In genomic region chr20:9072741-9073310, GRCh38 we compare ENCODE assay signal across 1 cellular context.
TF ChIP-seq lines count a peak whose summit lies in the region.

No MANE protein-coding gene starts in this region.

TF ChIP-seq in WTC11, 78 proteins besides CTCF, POLR2A, EP300 and RAD21 (continued from another document):
- TF ChIP-seq CDX4 (CRISPR knock-in tag; IDR thresholded peaks at IDR 0.05; ENCODE audit: borderline replicate concordance): no peak
- TF ChIP-seq ERG (CRISPR knock-in tag; IDR thresholded peaks at IDR 0.05): no peak
- no peak for TF ChIP-seq AR (CRISPR knock-in tag; IDR thresholded peaks at IDR 0.05)
- TF ChIP-seq ZBTB43 (CRISPR knock-in tag; IDR thresholded peaks at IDR 0.05): no peak
- no peak for TF ChIP-seq AFF4 (CRISPR knock-in tag; IDR thresholded peaks at IDR 0.05; ENCODE audit: borderline replicate concordance)
- no peak for TF ChIP-seq JAZF1 (CRISPR knock-in tag; IDR thresholded peaks at IDR 0.05)
- TF ChIP-seq ZNF512 (CRISPR knock-in tag; IDR thresholded peaks at IDR 0.05; ENCODE audit: borderline replicate concordance): no peak
- no peak for TF ChIP-seq RELA (CRISPR knock-in tag; IDR thresholded peaks at IDR 0.05; ENCODE audit: borderline replicate concordance)
- TF ChIP-seq TEAD1 (CRISPR knock-in tag; IDR thresholded peaks at IDR 0.05): no peak
- TF ChIP-seq FOXK1 (CRISPR knock-in tag; IDR thresholded peaks at IDR 0.05): no peak
- TF ChIP-seq ESRRA (CRISPR knock-in tag; IDR thresholded peaks at IDR 0.05; ENCODE audit: borderline replicate concordance): no peak
- TF ChIP-seq ZNF219 (CRISPR knock-in tag; IDR thresholded peaks at IDR 0.05; ENCODE audit: borderline replicate concordance): no peak
- TF ChIP-seq ATF1 (CRISPR knock-in tag; IDR thresholded peaks at IDR 0.05): no peak
- TF ChIP-seq ZNF232 (CRISPR knock-in tag; IDR thresholded peaks at IDR 0.05): no peak
- TF ChIP-seq ZNF121 (CRISPR knock-in tag; IDR thresholded peaks at IDR 0.05): no peak
- no peak for TF ChIP-seq HMGA2 (CRISPR knock-in tag; IDR thresholded peaks at IDR 0.05)
